ENCODE assay signal across 8 cellular contexts in genomic region chr16:88264641-88265285, GRCh38.
DNase-seq lines count a peak whose midpoint lies in the region; ATAC-seq and TF ChIP-seq lines count a peak whose summit lies in the region.

No MANE protein-coding gene starts in this region.

- peaks cover 22% of the 10 kb centered on the region for H3K4me1 ChIP-seq in adipocyte (ENCODE audit: control insufficient read depth, insufficient read depth, low read length)
- H3K4me1 ChIP-seq in heart right ventricle: peaks cover 4 to 53% (median 20%) of the 10 kb centered on the region in 9 donors

- ATAC-seq in HG02852 (IDR thresholded peaks at IDR 0.05; ENCODE audit: unreplicated experiment) (peak; percentile 64), heart right ventricle (peak; percentile 87 to 93 (median 91))

- no peaks in the 10 kb centered on the region for H3K27me3 ChIP-seq in adipocyte (replicated peaks; ENCODE audit: control insufficient read depth, insufficient read depth, low read length)
- peaks cover 0 to 13% (median 3%) of the 10 kb centered on the region in 7 donors for H3K27me3 ChIP-seq in heart right ventricle

- peak overlapping the region; percentile 13 for H3K4me3 ChIP-seq in adipocyte (ENCODE audit: low read length)
- peak overlapping the region in 2 of 10 donors; percentile 20 to 22 for H3K4me3 ChIP-seq in heart right ventricle
- no peak overlapping the region for H3K4me3 ChIP-seq in retinal pigment epithelial cell (ENCODE audit: low read length)

- H3K27ac ChIP-seq in heart right ventricle: peak overlapping the region in 5 of 10 donors; percentile 32 to 61 (median 35)

- DNase-seq in GM10248 (ENCODE audit: extremely low spot score) (peak; percentile 76), RPMI8226 (peak; percentile 90), adipocyte (ENCODE audit: low read depth) (peak; percentile 97), heart right ventricle (peak; percentile 87 to 93), retinal pigment epithelial cell (ENCODE audit: low read depth) (peak; percentile 80), DMS79 treated with DMSO at 0.1 percent for 48 hours (lab: John Stamatoyannopoulos, UW) (no peak), NCI-H187 (lab: John Stamatoyannopoulos, UW) (no peak)

- intact Hi-C loops in heart right ventricle (cut with DNase I): no loop called here

- no peak for TF ChIP-seq CTCF in GM10248 (IDR thresholded peaks at IDR 0.05; ENCODE audit: control extremely low read depth, extremely low read depth, low read depth, missing control alignments)
- TF ChIP-seq CTCF in heart right ventricle (IDR thresholded peaks at IDR 0.05): no peak
- TF ChIP-seq CTCF in retinal pigment epithelial cell (conservative IDR thresholded peaks at IDR 0.05; ENCODE audit: low read depth, low read length): no peak

- H3K36me3 ChIP-seq in adipocyte (ENCODE audit: control insufficient read depth, insufficient read depth, low read length, severe bottlenecking) (no peaks in the 10 kb centered on the region), heart right ventricle (no peaks in the 10 kb centered on the region)

- POLR2A ChIA-PET in GM10248 (lab: Yijun Ruan, JAX): no interaction called here

- WGBS in heart right ventricle, 2 donors: 29 to 45% methylated on average over 25 to 30 of the region's 30 CpGs

- H3K9ac ChIP-seq in adipocyte (ENCODE audit: low read length): peak overlapping the region; percentile 51

- CTCF ChIA-PET in GM10248 (lab: Yijun Ruan, JAX): no interaction called here

- H3K9me3 ChIP-seq in adipocyte (ENCODE audit: control insufficient read depth, low read length) (no peaks in the 10 kb centered on the region), heart right ventricle (no peaks in the 10 kb centered on the region)

Comparison
In these comparisons a context has a peak if more than half of its experiments do, and no peak if none do; other contexts are left out.
1. DNase-seq: peak in GM10248 (single experiment), RPMI8226 (single experiment), adipocyte (single experiment), heart right ventricle (2 of 2) and retinal pigment epithelial cell (single experiment); none in DMS79 treated with DMSO at 0.1 percent for 48 hours (single experiment) and NCI-H187 (0 of 2).